14 cellular contexts compared by ENCODE assay signal in genomic region chr18:50830544-50830943, GRCh38. TPM values are rescaled to one million over a fixed set of nuclear protein-coding genes. Genes with fewer than 3 reads are reported as not detected.
DNase-seq lines count a peak whose midpoint lies in the region; ATAC-seq and TF ChIP-seq lines count a peak whose summit lies in the region.
"Had no signal": no experiment of that assay in that cellular context is flagged by ENCODE, and none has a peak within 500 bp of the region (broad histone marks: within the 10 kb centered on the region; RNA-seq: fewer than 3 reads in every experiment).

No MANE protein-coding gene starts in this region.

- CTCF ChIA-PET in OCI-LY7 (lab: Charles Lee; ENCODE audit: unreplicated experiment): no interaction called here
- CTCF ChIA-PET in CD8-positive, alpha-beta T cell (lab: Charles Lee): interaction anchor here (3.0 kb wide), 1 partner anchor 10 kb away, joined by 13 read pairs; the partner anchor contains the start of gene MRO

- BruUV-seq in OCI-LY7 (replicated peaks; lab: Mats Ljungman, UMichigan): no TSS peak

- H3K27ac Mint-ChIP-seq in CD14-positive monocyte: peak overlapping the region; percentile 90 to 96 (median 92)
- H3K27ac Mint-ChIP-seq in CD8-positive, alpha-beta T cell: no peak overlapping the region
- no peak overlapping the region for H3K27ac Mint-ChIP-seq in activated T-helper 17 cell treated with anti-CD3 and anti-CD28 coated beads, Interleukin-2, amount 50 U/mL, for 72 hours
- H3K27ac Mint-ChIP-seq: naive thymus-derived CD8-positive, alpha-beta T cell; T-helper 1 cell treated with Interleukin-12 subunit alpha and Interleukin-12 subunit beta and Interleukin-4 antibody, amounts not matched to agents 30 μg/mL and 1 μg/mL, for 36 hours had no signal

- H3K4me3 Mint-ChIP-seq in CD14-positive monocyte: peak overlapping the region; percentile 47 to 71
- H3K4me3 Mint-ChIP-seq in CD8-positive, alpha-beta T cell: no peak overlapping the region
- no peak overlapping the region for H3K4me3 Mint-ChIP-seq in activated T-helper 17 cell treated with anti-CD3 and anti-CD28 coated beads, Interleukin-2, amount 50 U/mL, for 72 hours
- H3K4me3 Mint-ChIP-seq: naive thymus-derived CD8-positive, alpha-beta T cell; T-helper 1 cell treated with Interleukin-12 subunit alpha and Interleukin-12 subunit beta and Interleukin-4 antibody, amounts not matched to agents 30 μg/mL and 1 μg/mL, for 36 hours had no signal

- no peaks in the 10 kb centered on the region for H3K36me3 ChIP-seq in OCI-LY7 (ENCODE audit: insufficient read depth, low read length)
- H3K36me3 ChIP-seq in CD8-positive, alpha-beta T cell (ENCODE audit: insufficient read depth, low read length): no peaks in the 10 kb centered on the region
- H3K36me3 ChIP-seq: HAP-1 had no signal

- intact Hi-C loops in CD14-positive monocyte (cut with micrococcal nuclease) (no loop called here), OCI-LY7 (cut with micrococcal nuclease; ENCODE audit: unreplicated experiment) (no loop called here)
- intact Hi-C loops in CD8-positive, alpha-beta T cell (cut with DNase I, micrococcal nuclease): no loop called here

- no peaks in the 10 kb centered on the region for H3K9me3 Mint-ChIP-seq in CD14-positive monocyte
- H3K9me3 Mint-ChIP-seq in CD8-positive, alpha-beta T cell: no peaks in the 10 kb centered on the region
- H3K9me3 Mint-ChIP-seq in activated T-helper 17 cell treated with anti-CD3 and anti-CD28 coated beads, Interleukin-2, amount 50 U/mL, for 72 hours: no peaks in the 10 kb centered on the region
- H3K9me3 Mint-ChIP-seq: naive thymus-derived CD8-positive, alpha-beta T cell; T-helper 1 cell treated with Interleukin-12 subunit alpha and Interleukin-12 subunit beta and Interleukin-4 antibody, amounts not matched to agents 30 μg/mL and 1 μg/mL, for 36 hours had no signal

- no peak overlapping the region for H3K4me2 ChIP-seq in OCI-LY7 (ENCODE audit: low read length)

- peaks cover 0 to 2% (median 2%) of the 10 kb centered on the region in 3 donors for H3K27me3 Mint-ChIP-seq in CD14-positive monocyte (ENCODE audit: low read depth in 3 of 3)
- H3K27me3 Mint-ChIP-seq in CD8-positive, alpha-beta T cell (ENCODE audit: low read depth): no peaks in the 10 kb centered on the region
- no peaks in the 10 kb centered on the region for H3K27me3 Mint-ChIP-seq in activated T-helper 17 cell treated with anti-CD3 and anti-CD28 coated beads, Interleukin-2, amount 50 U/mL, for 72 hours
- H3K27me3 Mint-ChIP-seq: naive thymus-derived CD8-positive, alpha-beta T cell had no signal

- no peaks in the 10 kb centered on the region for H3K36me3 Mint-ChIP-seq in CD14-positive monocyte
- no peaks in the 10 kb centered on the region for H3K36me3 Mint-ChIP-seq in CD8-positive, alpha-beta T cell
- H3K36me3 Mint-ChIP-seq in activated T-helper 17 cell treated with anti-CD3 and anti-CD28 coated beads, Interleukin-2, amount 50 U/mL, for 72 hours (ENCODE audit: low read depth): no peaks in the 10 kb centered on the region
- H3K36me3 Mint-ChIP-seq: naive thymus-derived CD8-positive, alpha-beta T cell had no signal

- ATAC-seq in GM19397 (IDR thresholded peaks at IDR 0.05; ENCODE audit: unreplicated experiment) (peak; percentile 60), HG02938 (IDR thresholded peaks at IDR 0.05; ENCODE audit: unreplicated experiment) (peak; percentile 63)
- ATAC-seq in CD8-positive, alpha-beta T cell: no peak
- ATAC-seq in activated T-helper 17 cell treated with anti-CD3 and anti-CD28 coated beads, Interleukin-2, amount 50 U/mL, for 72 hours (replicated peaks): no peak
- ATAC-seq: naive thymus-derived CD8-positive, alpha-beta T cell; stimulated activated naive CD8-positive, alpha-beta T cell treated with anti-CD3 and anti-CD28 coated beads, Interleukin-15, Interleukin-2, amounts not matched to agents 100 U/mL and 50 U/mL, for 24 hours had no signal

- peaks cover 29% of the 10 kb centered on the region for H3K4me1 ChIP-seq in OCI-LY7 (ENCODE audit: insufficient read depth, low read length, poor library complexity, severe bottlenecking)
- no peaks in the 10 kb centered on the region for H3K4me1 ChIP-seq in CD8-positive, alpha-beta T cell (ENCODE audit: insufficient read depth, low read length)

- TF ChIP-seq CTCF in CD14-positive monocyte (IDR thresholded peaks at IDR 0.05) (no peak), OCI-LY7 (conservative IDR thresholded peaks at IDR 0.05; ENCODE audit: low read length) (no peak)
- no peak for TF ChIP-seq CTCF in CD8-positive, alpha-beta T cell (IDR thresholded peaks at IDR 0.05)

- POLR2A ChIA-PET in OCI-LY7 (lab: Charles Lee): interaction anchor here (1.0 kb wide), 1 partner anchor 10 kb away, joined by 3 read pairs; the partner anchor contains the start of gene MRO
- POLR2A ChIA-PET in CD8-positive, alpha-beta T cell (lab: Charles Lee): no interaction called here

- no peaks in the 10 kb centered on the region for H3K27me3 ChIP-seq in CD8-positive, alpha-beta T cell (ENCODE audit: insufficient read depth, low read length)

- no peaks in the 10 kb centered on the region for H3K79me2 ChIP-seq in OCI-LY7 (ENCODE audit: insufficient read depth, low read depth, low read length)

- DNase-seq in CD14-positive monocyte (ENCODE audit: low spot score): peak; percentile 56
- peak; percentile 17 for DNase-seq in OCI-LY7 (ENCODE audit: low spot score)
- no peak for DNase-seq in OCI-M1 (lab: John Stamatoyannopoulos, UW)
- no peak for DNase-seq in NAMALWA (ENCODE audit: low spot score)
- DNase-seq in CD8-positive, alpha-beta T cell: no peak
- DNase-seq: activated CD8-positive, alpha-beta memory T cell treated with anti-CD3 and anti-CD28 coated beads, Interleukin-2, amount 50 U/mL, for 4 hours; naive thymus-derived CD8-positive, alpha-beta T cell; NCI-H510A treated with DMSO at 0.1 percent for 48 hours; stimulated activated naive CD8-positive, alpha-beta T cell treated with anti-CD3 and anti-CD28 coated beads, Interleukin-15, Interleukin-2, amounts not matched to agents 100 U/mL and 50 U/mL, for 24 hours had no signal

- no peaks in the 10 kb centered on the region for H3K9me3 ChIP-seq in OCI-LY7 (ENCODE audit: low read length)
- H3K9me3 ChIP-seq in CD8-positive, alpha-beta T cell (ENCODE audit: low read length): no peaks in the 10 kb centered on the region
- H3K9me3 ChIP-seq: HAP-1 had no signal

- no peak overlapping the region for H3K4me3 ChIP-seq in OCI-LY7 (ENCODE audit: low read depth, low read length, poor library complexity, severe bottlenecking)
- H3K4me3 ChIP-seq in CD8-positive, alpha-beta T cell (ENCODE audit: low read depth, low read length): no peak overlapping the region
- H3K4me3 ChIP-seq: HAP-1 had no signal

- H2AFZ ChIP-seq in OCI-LY7 (ENCODE audit: low read length): no peak overlapping the region

- no peak overlapping the region for H3K27ac ChIP-seq in OCI-LY7 (ENCODE audit: low read depth, low read length, poor library complexity, severe bottlenecking)
- H3K27ac ChIP-seq in CD8-positive, alpha-beta T cell (ENCODE audit: low read depth, low read length): no peak overlapping the region

- H3K9me2 ChIP-seq in OCI-LY7 (ENCODE audit: insufficient read depth, low read length): no peaks in the 10 kb centered on the region

- H4K20me1 ChIP-seq in OCI-LY7 (ENCODE audit: insufficient read depth, low read length): no peaks in the 10 kb centered on the region

- peaks cover 24% of the 10 kb centered on the region for H3K4me1 Mint-ChIP-seq in CD14-positive monocyte
- no peaks in the 10 kb centered on the region for H3K4me1 Mint-ChIP-seq in CD8-positive, alpha-beta T cell (ENCODE audit: low read depth)
- H3K4me1 Mint-ChIP-seq in activated T-helper 17 cell treated with anti-CD3 and anti-CD28 coated beads, Interleukin-2, amount 50 U/mL, for 72 hours: no peaks in the 10 kb centered on the region

RNA-seq across cellular contexts. Expression of gene MRO, which starts 10.7 kb away (rescaled TPM):
- polyA plus RNA-seq in CD14-positive monocyte: not detected
- total RNA-seq in OCI-LY7 (2014; rRNA removed; shearing (Covaris generic)): 0.22 and 1.0 TPM in 2 replicates
- 0.46 TPM in 2 replicates for total RNA-seq in OCI-LY7 (2022)
- total RNA-seq in CD8-positive, alpha-beta T cell: not detected
- not detected for total RNA-seq in activated T-helper 17 cell treated with anti-CD3 and anti-CD28 coated beads, Interleukin-2, amount 50 U/mL, for 72 hours
- total RNA-seq: naive thymus-derived CD8-positive, alpha-beta T cell had no signal
- polyA plus RNA-seq: naive thymus-derived CD8-positive, alpha-beta T cell had no signal

RNA-seq across cellular contexts. Expression of gene ME2, which starts 48.4 kb away (rescaled TPM):
- polyA plus RNA-seq in CD14-positive monocyte: 10 to 100 TPM; 71.7 to 93.8 TPM
- total RNA-seq in OCI-LY7 (2014; rRNA removed; shearing (Covaris generic)): 39.0 and 43.2 TPM in 2 replicates
- 62.0 and 64.2 TPM in 2 replicates for total RNA-seq in OCI-LY7 (2022)
- total RNA-seq in CD8-positive, alpha-beta T cell: 10 to 100 TPM; 14.4 to 17.3 TPM
- 100 to 1,000 TPM in 1 of 2 donors, 10 to 100 TPM in 1; 58.4 to 115 TPM for total RNA-seq in activated T-helper 17 cell treated with anti-CD3 and anti-CD28 coated beads, Interleukin-2, amount 50 U/mL, for 72 hours

Comparison
In these comparisons a context has a peak if more than half of its experiments do, and no peak if none do; other contexts are left out.
1. DNase-seq: peak in CD14-positive monocyte (single experiment) and OCI-LY7 (single experiment); none in OCI-M1 (single experiment), NAMALWA (single experiment) and CD8-positive, alpha-beta T cell (0 of 7).
2. H3K27ac Mint-ChIP-seq: peak in CD14-positive monocyte (7 of 7); none in CD8-positive, alpha-beta T cell (single experiment) and activated T-helper 17 cell treated with anti-CD3 and anti-CD28 coated beads, Interleukin-2, amount 50 U/mL, for 72 hours (single experiment).
3. H3K4me3 Mint-ChIP-seq: peak in CD14-positive monocyte (2 of 2); none in CD8-positive, alpha-beta T cell (single experiment) and activated T-helper 17 cell treated with anti-CD3 and anti-CD28 coated beads, Interleukin-2, amount 50 U/mL, for 72 hours (single experiment).
4. ATAC-seq: peak in GM19397 (single experiment) and HG02938 (single experiment); none in CD8-positive, alpha-beta T cell (single experiment) and activated T-helper 17 cell treated with anti-CD3 and anti-CD28 coated beads, Interleukin-2, amount 50 U/mL, for 72 hours (single experiment).